In the genomic region with DNA sequence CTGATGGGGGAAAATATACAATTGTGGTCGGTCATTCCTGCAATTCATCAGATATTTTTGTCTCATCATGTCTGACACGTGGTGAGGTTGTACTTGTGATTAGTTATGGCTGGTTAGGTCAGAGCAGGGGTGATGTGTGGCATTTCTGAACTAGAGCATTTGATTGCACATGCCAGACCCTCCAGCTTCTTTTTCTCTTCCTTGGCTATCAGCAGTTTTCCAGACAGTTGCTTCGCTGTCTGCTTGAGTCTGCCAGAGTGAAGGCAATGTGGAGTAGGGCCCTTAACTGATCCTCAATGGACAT, we compare ENCODE assay signal across 24 cellular contexts.
"Had no signal": no experiment of that assay in that cellular context is flagged by ENCODE, and none has a peak within 500 bp of the region (broad histone marks: within the 10 kb centered on the region; RNA-seq: fewer than 3 reads in every experiment).

No MANE protein-coding gene starts in this region.

- H3K9me3 ChIP-seq: colonic mucosa, prostate gland, right atrium auricular region, stomach, upper lobe of left lung had no signal

- H3K36me3 ChIP-seq: colonic mucosa, prostate gland, right atrium auricular region, upper lobe of left lung had no signal

- H3K4me3 Mint-ChIP-seq: activated CD4-positive, alpha-beta T cell treated with anti-CD3 and anti-CD28 coated beads for 36 hours; activated CD8-positive, alpha-beta T cell treated with anti-CD3 and anti-CD28 coated beads for 36 hours; activated naive CD8-positive, alpha-beta T cell treated with anti-CD3 and anti-CD28 coated beads for 36 hours; activated T-helper 17 cell treated with anti-CD3 and anti-CD28 coated beads, Interleukin-2, amount 50 U/mL, for 72 hours; brain; central memory CD8-positive, alpha-beta T cell; endodermal cell; T-cell; WTC11 had no signal

- H3K4me1 ChIP-seq: colonic mucosa, prostate gland, upper lobe of left lung had no signal

- H3K4me1 Mint-ChIP-seq: activated CD4-positive, alpha-beta T cell treated with anti-CD3 and anti-CD28 coated beads for 36 hours; activated naive CD8-positive, alpha-beta T cell treated with anti-CD3 and anti-CD28 coated beads for 36 hours; activated T-helper 17 cell treated with anti-CD3 and anti-CD28 coated beads, Interleukin-2, amount 50 U/mL, for 72 hours; central memory CD8-positive, alpha-beta T cell; T-cell had no signal

- H3K36me3 Mint-ChIP-seq: activated naive CD8-positive, alpha-beta T cell treated with anti-CD3 and anti-CD28 coated beads for 36 hours; brain; T-cell had no signal

- ATAC-seq: activated CD4-positive, alpha-beta T cell treated with anti-CD3 and anti-CD28 coated beads for 36 hours; activated CD8-positive, alpha-beta T cell treated with anti-CD3 and anti-CD28 coated beads for 36 hours; activated T-helper 17 cell treated with anti-CD3 and anti-CD28 coated beads, Interleukin-2, amount 50 U/mL, for 72 hours; left lobe of liver; T-cell; WTC11 had no signal

- H3K27me3 Mint-ChIP-seq: activated CD4-positive, alpha-beta T cell treated with anti-CD3 and anti-CD28 coated beads for 36 hours; activated CD8-positive, alpha-beta T cell treated with anti-CD3 and anti-CD28 coated beads for 36 hours; activated naive CD8-positive, alpha-beta T cell treated with anti-CD3 and anti-CD28 coated beads for 36 hours; activated T-helper 17 cell treated with anti-CD3 and anti-CD28 coated beads, Interleukin-2, amount 50 U/mL, for 72 hours; brain; central memory CD8-positive, alpha-beta T cell; T-cell had no signal

- H3K27ac ChIP-seq: colonic mucosa, prostate gland, stomach, upper lobe of left lung had no signal

- H3K27me3 ChIP-seq: colonic mucosa, right atrium auricular region, stomach, upper lobe of left lung had no signal

- H3K27ac Mint-ChIP-seq: activated CD4-positive, alpha-beta T cell treated with anti-CD3 and anti-CD28 coated beads for 36 hours; activated CD8-positive, alpha-beta T cell treated with anti-CD3 and anti-CD28 coated beads for 36 hours; activated naive CD8-positive, alpha-beta T cell treated with anti-CD3 and anti-CD28 coated beads for 36 hours; activated T-helper 17 cell treated with anti-CD3 and anti-CD28 coated beads, Interleukin-2, amount 50 U/mL, for 72 hours; endodermal cell; T-cell; WTC11 had no signal

- DNase-seq: activated CD4-positive, alpha-beta T cell treated with anti-CD3 and anti-CD28 coated beads for 36 hours; activated CD8-positive, alpha-beta T cell treated with anti-CD3 and anti-CD28 coated beads for 36 hours; activated naive CD4-positive, alpha-beta T cell; activated naive CD8-positive, alpha-beta T cell treated with anti-CD3 and anti-CD28 coated beads for 36 hours; activated T-cell treated with anti-CD3 and anti-CD28 coated beads, Interleukin-2, amount 50 U/mL, for 1 hour; amygdala; colonic mucosa; endodermal cell; erythroblast; kidney; stimulated activated CD4-positive, alpha-beta T cell treated with anti-CD3 and anti-CD28 coated beads, Interleukin-15, amount 100 ng/mL, for 24 hours; stimulated activated CD4-positive, alpha-beta T cell treated with anti-CD3 and anti-CD28 coated beads, Interleukin-2, amount 100 ng/mL, for 48 hours; stomach; T-cell; upper lobe of left lung had no signal

- H3K9me3 Mint-ChIP-seq: activated CD8-positive, alpha-beta T cell treated with anti-CD3 and anti-CD28 coated beads for 36 hours; activated naive CD8-positive, alpha-beta T cell treated with anti-CD3 and anti-CD28 coated beads for 36 hours; activated T-helper 17 cell treated with anti-CD3 and anti-CD28 coated beads, Interleukin-2, amount 50 U/mL, for 72 hours; brain; central memory CD8-positive, alpha-beta T cell; T-cell had no signal

- H3K4me3 ChIP-seq: colonic mucosa, lung, prostate gland, right atrium auricular region, skin epidermis, stomach, upper lobe of left lung had no signal
